Comparison of ENCODE assay signal across 30 cellular contexts in the genomic region with DNA sequence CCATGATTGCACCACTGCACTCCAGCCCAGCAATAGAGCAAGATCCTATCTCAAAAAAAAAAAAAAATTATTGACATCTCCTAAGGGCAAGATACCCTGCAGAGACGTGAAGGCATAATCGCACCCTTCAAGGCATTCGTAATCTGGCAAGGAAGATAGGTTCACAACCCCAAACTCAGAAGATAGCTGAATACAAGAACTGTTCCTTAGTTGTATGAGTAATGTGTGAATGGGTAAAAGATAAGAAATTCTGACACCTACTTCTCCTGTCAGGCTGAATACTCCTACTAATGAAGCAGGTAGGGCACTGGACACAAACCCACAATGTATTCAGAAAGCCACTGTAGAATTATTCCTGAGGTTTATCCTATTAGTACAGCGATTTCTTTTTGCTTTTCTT.
"Had no signal": no experiment of that assay in that cellular context is flagged by ENCODE, and none has a peak within 500 bp of the region (broad histone marks: within the 10 kb centered on the region; RNA-seq: fewer than 3 reads in every experiment).

No MANE protein-coding gene starts in this region.

- H3K4me3 ChIP-seq: adrenal gland, ascending aorta, body of pancreas, breast epithelium, cardiac muscle cell had no signal

- H3K27me3 ChIP-seq: adrenal gland, ascending aorta, body of pancreas, brain microvascular endothelial cell, breast epithelium, cardiac muscle cell had no signal

- H3K27ac ChIP-seq: adrenal gland, ascending aorta, body of pancreas, brain microvascular endothelial cell, breast epithelium, cardiac muscle cell had no signal

- DNase-seq: activated effector memory CD4-positive, alpha-beta T cell treated with anti-CD3 and anti-CD28 coated beads, Interleukin-2, amount 50 U/mL, for 16 hours; activated effector memory CD4-positive, alpha-beta T cell treated with Interleukin-2 at 50 U/mL for 16 hours; activated gamma-delta T cell; activated gamma-delta T cell treated with Interleukin-2 at 50 U/mL for 16 hours; activated naive CD4-positive, alpha-beta T cell; activated naive CD4-positive, alpha-beta T cell treated with anti-CD3 and anti-CD28 coated beads for 36 hours; activated naive CD4-positive, alpha-beta T cell treated with anti-CD3 and anti-CD28 coated beads, Interleukin-2, amount 10 ng/mL, durations not matched to agents 7 days and 5 days; activated naive CD4-positive, alpha-beta T cell treated with anti-CD3 and anti-CD28 coated beads, Interleukin-2, amount 50 U/mL, for 16 hours; activated naive CD4-positive, alpha-beta T cell treated with Interleukin-2 at 50 U/mL for 16 hours; activated naive CD8-positive, alpha-beta T cell treated with anti-CD3 and anti-CD28 coated beads for 36 hours; activated naive CD8-positive, alpha-beta T cell treated with anti-CD3 and anti-CD28 coated beads, Interleukin-2, amount 10 ng/mL, durations not matched to agents 7 days and 5 days; activated naive CD8-positive, alpha-beta T cell treated with anti-CD3 and anti-CD28 coated beads, Interleukin-2, amount 50 U/mL, for 24 hours; activated T-cell treated with anti-CD3 and anti-CD28 coated beads, Interleukin-2, amount 50 U/mL, for 1 hour; activated T-cell treated with anti-CD3 and anti-CD28 coated beads, Interleukin-2, amount 50 U/mL, for 24 hours; activated T-cell treated with anti-CD3 and anti-CD28 coated beads, Interleukin-2, amount 50 U/mL, for 4 hours; activated T-cell treated with anti-CD3 and anti-CD28 coated beads, Interleukin-2, amount 50 U/mL, for 48 hours; activated T-cell treated with anti-CD3 and anti-CD28 coated beads, Interleukin-2, amount 50 U/mL, for 72 hours; adrenal gland; amniotic stem cell; amygdala; anterior cingulate cortex; aorta; body of pancreas; brain microvascular endothelial cell; caudate nucleus; central memory CD4-positive, alpha-beta T cell; cerebellar nuclear complex had no signal

- H3K4me1 ChIP-seq: adrenal gland, ascending aorta, body of pancreas, breast epithelium had no signal

- H3K36me3 ChIP-seq: adrenal gland, ascending aorta, brain microvascular endothelial cell, breast epithelium, cardiac muscle cell had no signal
